8 cellular contexts compared by ENCODE assay signal in the genomic region with DNA sequence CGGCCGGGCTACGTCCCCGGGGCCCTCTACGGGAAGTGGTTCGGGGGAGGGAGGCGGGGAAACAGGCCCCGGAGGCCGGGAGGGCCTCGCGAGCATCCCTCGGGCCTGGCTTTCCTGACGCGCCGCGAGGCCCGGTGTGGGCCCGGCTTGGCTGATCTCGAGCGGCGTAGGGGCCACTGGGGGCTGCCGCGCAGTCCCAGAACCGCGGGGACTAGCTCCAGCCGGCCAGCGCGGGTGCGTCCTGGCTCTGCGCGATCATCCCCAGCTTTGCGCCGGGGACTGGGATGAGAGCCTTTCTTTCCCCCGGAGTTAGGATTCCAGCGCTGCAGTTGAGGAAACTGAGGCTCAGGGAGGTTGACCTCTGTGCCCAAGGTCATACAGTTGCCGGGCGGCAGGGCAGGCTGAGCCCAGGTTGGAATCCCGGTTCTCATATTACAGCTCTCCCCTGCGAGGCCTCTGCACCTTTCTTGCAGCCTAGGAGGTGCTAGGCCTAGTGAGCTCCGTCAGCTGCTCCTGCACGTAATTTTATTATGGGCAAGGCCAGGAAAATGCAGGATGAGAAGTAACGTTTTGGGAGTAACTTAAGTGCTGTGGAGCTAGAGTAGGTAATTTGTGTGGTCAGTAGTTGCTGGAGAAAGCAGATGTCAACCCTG. TPM values are rescaled to one million over a fixed set of nuclear protein-coding genes. Genes with fewer than 3 reads are reported as not detected.
DNase-seq lines count a peak whose midpoint lies in the region; ATAC-seq lines count a peak whose summit lies in the region.

No MANE protein-coding gene starts in this region.

- intact Hi-C loops in Right ventricle myocardium superior (cut with DNase I): no loop called here
- intact Hi-C loops in cardiac septum (cut with DNase I): loop anchor here (2.0 to 5.0 kb wide), 2 partner anchors 32 to 50 kb away; no protein-coding TSS in a partner anchor

- H3K27ac Mint-ChIP-seq in activated naive CD4-positive, alpha-beta T cell treated with anti-CD3 and anti-CD28 coated beads, Interleukin-2, amount 50 U/mL, for 24 hours: peak overlapping the region; percentile 91

- peaks cover 71% of the 10 kb centered on the region for H3K4me1 Mint-ChIP-seq in activated naive CD4-positive, alpha-beta T cell treated with anti-CD3 and anti-CD28 coated beads, Interleukin-2, amount 50 U/mL, for 24 hours

- H3K36me3 Mint-ChIP-seq in activated naive CD4-positive, alpha-beta T cell treated with anti-CD3 and anti-CD28 coated beads, Interleukin-2, amount 50 U/mL, for 24 hours: no peaks in the 10 kb centered on the region

- H3K9me3 Mint-ChIP-seq in activated naive CD4-positive, alpha-beta T cell treated with anti-CD3 and anti-CD28 coated beads, Interleukin-2, amount 50 U/mL, for 24 hours: no peaks in the 10 kb centered on the region

- no peak for DNase-seq in Right ventricle myocardium superior
- DNase-seq in cardiac septum (ENCODE audit: low spot score): no peak
- peak; percentile 55 for DNase-seq in NAMALWA (ENCODE audit: low spot score)
- DNase-seq in hepatic stellate cell (ENCODE audit: low spot score): peak; percentile 38
- peak; percentile 33 for DNase-seq in renal cortical epithelial cell (ENCODE audit: low read depth)
- no peak for DNase-seq in GDM1 (lab: John Stamatoyannopoulos, UW)

- peak overlapping the region; percentile 91 for H3K4me3 Mint-ChIP-seq in activated naive CD4-positive, alpha-beta T cell treated with anti-CD3 and anti-CD28 coated beads, Interleukin-2, amount 50 U/mL, for 24 hours

- H3K27me3 Mint-ChIP-seq in activated naive CD4-positive, alpha-beta T cell treated with anti-CD3 and anti-CD28 coated beads, Interleukin-2, amount 50 U/mL, for 24 hours: no peaks in the 10 kb centered on the region

- ATAC-seq in Right ventricle myocardium superior (ENCODE audit: poor library complexity) (peak; percentile 38), HG02623 (IDR thresholded peaks at IDR 0.05; ENCODE audit: unreplicated experiment) (no peak)

RNA-seq across cellular contexts. Expression of gene LPIN1, which starts 0.5 kb away (rescaled TPM):
- 62.4 TPM for total RNA-seq in Right ventricle myocardium superior
- total RNA-seq in cardiac septum: 27.8 TPM
- 33.8 and 39.9 TPM in 2 replicates for total RNA-seq in renal cortical epithelial cell

Comparison
In these comparisons a context has a peak if more than half of its experiments do, and no peak if none do; other contexts are left out.
1. DNase-seq: peak in NAMALWA (single experiment), hepatic stellate cell (single experiment) and renal cortical epithelial cell (single experiment); none in Right ventricle myocardium superior (single experiment), cardiac septum (single experiment) and GDM1 (single experiment).